ENCODE assay signal across 11 cellular contexts in the genomic region with DNA sequence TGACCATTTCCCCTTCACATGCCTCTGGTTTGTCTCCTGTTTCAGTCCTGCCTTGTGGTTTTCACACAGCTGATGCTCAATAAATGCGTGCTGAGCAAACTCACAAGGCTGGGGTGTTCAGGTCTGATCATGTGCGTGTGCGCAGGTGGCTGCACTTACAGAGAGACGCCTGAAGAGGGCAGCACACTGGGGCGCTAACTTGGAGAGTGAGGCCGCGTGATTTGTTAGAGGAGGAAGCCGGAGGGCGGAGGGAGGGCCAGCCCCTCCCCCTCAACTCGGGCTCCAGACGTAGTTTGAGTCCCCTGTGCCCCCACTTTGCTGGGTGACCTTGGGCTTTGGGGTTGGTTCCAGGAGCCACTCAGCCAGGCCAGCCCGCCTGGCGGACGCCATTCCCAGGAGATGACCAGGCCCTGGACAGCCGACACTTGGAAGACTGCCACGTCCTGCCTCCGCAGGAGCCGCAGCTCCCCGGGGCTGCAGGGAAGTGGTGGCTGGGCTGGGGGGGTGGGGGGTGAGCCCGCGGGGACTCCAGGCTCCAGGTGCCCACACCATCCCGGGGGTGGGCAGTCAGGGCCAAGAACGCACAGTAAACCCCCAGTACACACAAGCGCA. TPM values are rescaled to one million over a fixed set of nuclear protein-coding genes. Genes with fewer than 3 reads are reported as not detected.
DNase-seq lines count a peak whose midpoint lies in the region; ATAC-seq, FAIRE-seq and TF ChIP-seq lines count a peak whose summit lies in the region.
"Not testable (repeated sequence)": the region's sequence is repeated elsewhere in the genome, so short reads cannot be mapped to it uniquely, and the experiment has no call there.
"Had no signal": no experiment of that assay in that cellular context is flagged by ENCODE, and none has a peak within 500 bp of the region (broad histone marks: within the 10 kb centered on the region; RNA-seq: fewer than 3 reads in every experiment).

No MANE protein-coding gene starts in this region.

- not testable (repeated sequence) for H3K9me3 ChIP-seq in HCT116 (ENCODE audit: control insufficient read depth in 1 of 2, insufficient read depth in 1 of 2, low read depth in 1 of 2, low read length in 2 of 2); RWPE2 (ENCODE audit: severe bottlenecking); K562 (replicated peaks; ENCODE audit: control insufficient read depth, insufficient read depth, low read depth, low read length); left lung

- no CpG with 5 or more reads among the region's 24 CpGs for WGBS in K562 (ENCODE audit: insufficient coverage, low coverage, missing lambda C conversion rate)

- FAIRE-seq in K562 (lab: Jason Lieb, UNC) = peak; percentile 82

- in situ Hi-C loops in K562 (cut with MboI) = not testable (repeated sequence)

- not testable (repeated sequence) for H2AFZ ChIP-seq in HCT116 (ENCODE audit: low read depth, low read length, poor library complexity, severe bottlenecking); K562 (ENCODE audit: low read depth, low read length)

- H4K20me1 ChIP-seq in HCT116 (ENCODE audit: insufficient read depth); K562 (replicated peaks; ENCODE audit: control insufficient read depth, insufficient read depth, low read length): not testable (repeated sequence)

- CTCF ChIA-PET in HCT116 (lab: Charles Lee); K562 (lab: Yijun Ruan, JAX; ENCODE audit: low intra/inter-chr PET ratio): not testable (repeated sequence)

- H3K9me2 ChIP-seq in HCT116 (ENCODE audit: insufficient read depth) = not testable (repeated sequence)

- intact Hi-C loops in HCT116 (cut with micrococcal nuclease); K562 (cut with micrococcal nuclease); left lung (cut with DNase I): not testable (repeated sequence)

- not testable (repeated sequence) for TF ChIP-seq CTCF in HCT116 (IDR thresholded peaks at IDR 0.05 in 2 of 3, conservative IDR thresholded peaks at IDR 0.05 in 1 of 3; ENCODE audit: borderline replicate concordance in 1 of 3, insufficient read depth in 1 of 3, low read depth in 2 of 3, low read length in 2 of 3); RWPE2 (IDR thresholded peaks at IDR 0.05; ENCODE audit: poor library complexity, severe bottlenecking); K562 (IDR thresholded peaks at IDR 0.05 in 2 of 3, conservative IDR thresholded peaks at IDR 0.05 in 1 of 3; ENCODE audit: insufficient read depth in 2 of 3, low read depth in 1 of 3, low read length in 3 of 3); left lung (IDR thresholded peaks at IDR 0.05)

- not testable (repeated sequence) for H3K27me3 ChIP-seq in HCT116 (ENCODE audit: insufficient read depth, low read length); RWPE2 (ENCODE audit: insufficient read depth, poor library complexity, severe bottlenecking); K562 (ENCODE audit: control insufficient read depth in 2 of 2, insufficient read depth in 2 of 2, low read length in 2 of 2); left lung

- not testable (repeated sequence) for H3K9ac ChIP-seq in HCT116 (ENCODE audit: low read length); K562 (ENCODE audit: insufficient read depth in 1 of 2, low read depth in 2 of 2, low read length in 2 of 2)

- H3K36me3 Mint-ChIP-seq in stimulated activated naive B cell treated with anti-CD40 and anti-IgM and Interleukin-4, amounts not matched to agents 10 μg/mL and 1 μg/mL and 100 μg/mL, for 72 hours = not testable (repeated sequence)

- H3K9me3 Mint-ChIP-seq in stimulated activated naive B cell treated with anti-CD40 and anti-IgM and Interleukin-4, amounts not matched to agents 10 μg/mL and 1 μg/mL and 100 μg/mL, for 72 hours = not testable (repeated sequence)

- DNase-seq in HCT116 (ENCODE audit: low read depth, low spot score); RWPE2 (ENCODE audit: low spot score); K562 (ENCODE audit: extremely low read depth in 1 of 4, low spot score in 3 of 4); left lung; stimulated activated naive B cell treated with anti-CD40 and anti-IgM and Interleukin-4, amounts not matched to agents 10 μg/mL and 1 μg/mL and 100 μg/mL, for 72 hours: not testable (repeated sequence)

- H3K27ac ChIP-seq in HCT116 (ENCODE audit: low read depth, low read length); RWPE2 (ENCODE audit: poor library complexity, severe bottlenecking); K562 (ENCODE audit: extremely low read depth, low read depth, low read length); left lung: not testable (repeated sequence)

- not testable (repeated sequence) for H3K4me3 Mint-ChIP-seq in stimulated activated naive B cell treated with anti-CD40 and anti-IgM and Interleukin-4, amounts not matched to agents 10 μg/mL and 1 μg/mL and 100 μg/mL, for 72 hours

- POLR2A ChIA-PET in HCT116 (lab: Charles Lee); K562 (lab: Yijun Ruan, JAX): not testable (repeated sequence)

- not testable (repeated sequence) for H3K36me3 ChIP-seq in HCT116 (ENCODE audit: control insufficient read depth in 1 of 2, insufficient read depth in 2 of 2, low read length in 2 of 2); RWPE2 (ENCODE audit: low read depth); K562 (ENCODE audit: control insufficient read depth, insufficient read depth, low read length); left lung

- H3K4me1 ChIP-seq in HCT116 (ENCODE audit: control insufficient read depth in 1 of 2, insufficient read depth in 2 of 2, low read length in 2 of 2); RWPE2 (ENCODE audit: insufficient read depth, poor library complexity, severe bottlenecking); K562 (replicated peaks in 1 of 2; ENCODE audit: control insufficient read depth in 2 of 2, insufficient read depth in 2 of 2, low read length in 2 of 2); left lung: not testable (repeated sequence)

- not testable (repeated sequence) for TF ChIP-seq RAD21 in HCT116 (IDR thresholded peaks at IDR 0.05; ENCODE audit: low read depth); K562 (CRISPR knock-in tag; conservative IDR thresholded peaks at IDR 0.05 in 1 of 2, IDR thresholded peaks at IDR 0.05 in 1 of 2)

- not testable (repeated sequence) for BruUV-seq in HCT116 (replicated peaks; lab: Mats Ljungman, UMichigan); K562 (replicated peaks; lab: Mats Ljungman, UMichigan)

- RAD21 ChIA-PET in HCT116 (lab: Charles Lee; ENCODE audit: low non-redundant PET in 1 of 2, low total read pairs in 2 of 2, uncharacterized antibody in 2 of 2, unreplicated experiment in 2 of 2) = not testable (repeated sequence)

- H3K79me2 ChIP-seq in HCT116 (ENCODE audit: insufficient read depth, low read length); K562 (ENCODE audit: control insufficient read depth, insufficient read depth, low read length): not testable (repeated sequence)

- not testable (repeated sequence) for H3K9me1 ChIP-seq in K562 (ENCODE audit: control insufficient read depth, insufficient read depth, low read length)

- H3K4me3 ChIP-seq in HCT116 (replicated peaks in 1 of 2; ENCODE audit: low read depth in 1 of 2, low read length in 2 of 2); RWPE2 (ENCODE audit: severe bottlenecking); K562; left lung: not testable (repeated sequence)

- H3K4me2 ChIP-seq in HCT116 (ENCODE audit: low read length); K562 (ENCODE audit: insufficient read depth, low read length): not testable (repeated sequence)

- not testable (repeated sequence) for H3K27me3 Mint-ChIP-seq in stimulated activated naive B cell treated with anti-CD40 and anti-IgM and Interleukin-4, amounts not matched to agents 10 μg/mL and 1 μg/mL and 100 μg/mL, for 72 hours

- TF ChIP-seq POLR2A in HCT116 (IDR thresholded peaks at IDR 0.05; ENCODE audit: borderline replicate concordance, extremely low read depth, insufficient read depth, insufficient read length); K562 (conservative IDR thresholded peaks at IDR 0.05): not testable (repeated sequence)

- not testable (repeated sequence) for TF ChIP-seq EP300 in K562 (IDR thresholded peaks at IDR 0.05; ENCODE audit: low read length)

- not testable (repeated sequence) for H3K27ac Mint-ChIP-seq in stimulated activated naive B cell treated with anti-CD40 and anti-IgM and Interleukin-4, amounts not matched to agents 10 μg/mL and 1 μg/mL and 100 μg/mL, for 72 hours

- peak; percentile 53 for ATAC-seq in GM18498 (IDR thresholded peaks at IDR 0.05; ENCODE audit: unreplicated experiment)
- ATAC-seq in GM19452 (IDR thresholded peaks at IDR 0.05; ENCODE audit: unreplicated experiment) = peak; percentile 47
- ATAC-seq in HCT116 = peak; percentile 85
- peak; percentile 46 for ATAC-seq in HG03135 (IDR thresholded peaks at IDR 0.05; ENCODE audit: unreplicated experiment)
- peak; percentile 76 for ATAC-seq in RWPE2 (ENCODE audit: low read depth)
- peak; percentile 92 for ATAC-seq in K562
- ATAC-seq in left lung = peak; percentile 96
- ATAC-seq in stimulated activated naive B cell treated with anti-CD40 and anti-IgM and Interleukin-4, amounts not matched to agents 10 μg/mL and 1 μg/mL and 100 μg/mL, for 72 hours (replicated peaks) = peak; percentile 73 to 75

- H3K4me1 Mint-ChIP-seq in stimulated activated naive B cell treated with anti-CD40 and anti-IgM and Interleukin-4, amounts not matched to agents 10 μg/mL and 1 μg/mL and 100 μg/mL, for 72 hours = not testable (repeated sequence)

RNA-seq across cellular contexts. Expression of gene GRAP, which starts 14.3 kb away (rescaled TPM):
- 0.27 TPM for total RNA-seq in HCT116 (2021; ENCODE audit: unreplicated experiment)
- 0.02 and 0.10 TPM in 2 replicates for polyA plus RNA-seq in HCT116 (2012)
- not detected in 2 replicates for total RNA-seq in K562 (2011; cell fraction: chromatin; rRNA removed; ENCODE audit: low replicate concordance)
- total RNA-seq in K562 (2011; cell fraction: nucleolus; rRNA removed) = 0.17 and 0.79 TPM in 2 replicates
- total RNA-seq in K562 (2011; cell fraction: nucleoplasm; rRNA removed) = not detected in 2 replicates
- not detected in 2 replicates for total RNA-seq in K562 (2014; rRNA removed)
- not detected in 2 replicates for total RNA-seq in K562 (2014; rRNA removed; fragmentation: Illumina TruSeq; extraction: Trizol)
- total RNA-seq in K562 (2015; rRNA removed; fragmentation: Illumina TruSeq; extraction: Trizol) = 0.11 TPM in 1 of 2 replicates, not detected in the other
- 0.07 and 0.27 TPM in 2 replicates for total RNA-seq in K562 (2021)
- polyA plus RNA-seq in K562 (2011; rRNA removed) = 0.05 and 0.07 TPM in 2 replicates
- 0.04 and 0.07 TPM in 2 replicates for polyA plus RNA-seq in K562 (2011; cell fraction: cytosol; rRNA removed)
- polyA plus RNA-seq in K562 (2011; cell fraction: nucleus; rRNA removed) = 0.37 TPM in 1 of 2 replicates, not detected in the other
- 0.29 TPM in 1 of 2 replicates, not detected in the other for polyA plus RNA-seq in K562 (2012)
- polyA plus RNA-seq in K562 (2014; fragmentation: Illumina TruSeq; extraction: Trizol) = not detected in 2 replicates
- polyA plus RNA-seq in K562 (2014; fragmentation: Nextera tagmentation; extraction: Ambion mirVana) = not detected
- polyA plus RNA-seq in K562 (2014; rRNA removed) = 0.41 TPM in 1 of 2 replicates, not detected in the other
- polyA minus RNA-seq in K562 (2011; rRNA and poly(A)+ RNA removed) = not detected in 2 replicates
- polyA minus RNA-seq in K562 (2011; cell fraction: cytosol; rRNA and poly(A)+ RNA removed) = not detected in 2 replicates
- polyA minus RNA-seq in K562 (2011; cell fraction: nucleus; rRNA and poly(A)+ RNA removed) = 0.27 TPM in 1 of 2 replicates, not detected in the other
- 10 to 100 TPM in 1 of 2 donors, 1 to 10 TPM in 1; 5.4 to 10.6 TPM for total RNA-seq in left lung
- total RNA-seq: Daoy, MCF 10A had no signal
- polyA plus RNA-seq: cardiac muscle cell had no signal

RNA-seq across cellular contexts. Expression of gene FAM83G, which starts 27.9 kb away (rescaled TPM):
- total RNA-seq in HCT116 (2021; ENCODE audit: unreplicated experiment) (33.9 TPM), K562 (2014; rRNA removed) (7.6 and 12.9 TPM in 2 replicates), K562 (2014; rRNA removed; fragmentation: Illumina TruSeq; extraction: Trizol) (1.9 and 2.3 TPM in 2 replicates), K562 (2015; rRNA removed; fragmentation: Illumina TruSeq; extraction: Trizol) (4.2 and 5.6 TPM in 2 replicates), K562 (2021) (9.1 and 10.3 TPM in 2 replicates), left lung (10 to 100 TPM in 1 of 2 donors, 1 to 10 TPM in 1; 8.8 to 12.1 TPM)
- 25.6 and 25.9 TPM in 2 replicates for polyA plus RNA-seq in HCT116 (2012)
- total RNA-seq in K562 (2011; cell fraction: chromatin; rRNA removed; ENCODE audit: low replicate concordance) = 8.8 and 26.9 TPM in 2 replicates
- 22.8 and 25.7 TPM in 2 replicates for total RNA-seq in K562 (2011; cell fraction: nucleolus; rRNA removed)
- 11.5 and 13.5 TPM in 2 replicates for total RNA-seq in K562 (2011; cell fraction: nucleoplasm; rRNA removed)
- polyA plus RNA-seq in K562 (2011; rRNA removed) (3.4 and 4.2 TPM in 2 replicates), K562 (2014; fragmentation: Illumina TruSeq; extraction: Trizol) (4.8 and 6.5 TPM in 2 replicates), K562 (2014; fragmentation: Nextera tagmentation; extraction: Ambion mirVana) (under 1 TPM in 1 of 2 experiments, not detected in 1; 0.04 TPM), K562 (2014; rRNA removed) (5.5 and 5.7 TPM in 2 replicates)
- polyA plus RNA-seq in K562 (2011; cell fraction: cytosol; rRNA removed) = 3.5 and 6.6 TPM in 2 replicates
- 9.7 and 20.5 TPM in 2 replicates for polyA plus RNA-seq in K562 (2011; cell fraction: nucleus; rRNA removed)
- 4.2 and 5.3 TPM in 2 replicates for polyA plus RNA-seq in K562 (2012)
- polyA minus RNA-seq in K562 (2011; rRNA and poly(A)+ RNA removed) = 3.2 and 4.8 TPM in 2 replicates
- polyA minus RNA-seq in K562 (2011; cell fraction: cytosol; rRNA and poly(A)+ RNA removed) = 5.2 and 5.4 TPM in 2 replicates
- polyA minus RNA-seq in K562 (2011; cell fraction: nucleus; rRNA and poly(A)+ RNA removed) = 7.1 and 7.9 TPM in 2 replicates

Comparison
In these comparisons a context has a peak if more than half of its experiments do, and no peak if none do; other contexts are left out.
1. ATAC-seq: peak in every context shown above with its lines; median percentile 96 in left lung; 92 in K562; 85 in HCT116; 76 in RWPE2; 74 in stimulated activated naive B cell treated with anti-CD40 and anti-IgM and Interleukin-4, amounts not matched to agents 10 μg/mL and 1 μg/mL and 100 μg/mL, for 72 hours; 53 in GM18498; 47 in GM19452; 46 in HG03135.